ENCODE assay signal across 8 cellular contexts in the genomic region with DNA sequence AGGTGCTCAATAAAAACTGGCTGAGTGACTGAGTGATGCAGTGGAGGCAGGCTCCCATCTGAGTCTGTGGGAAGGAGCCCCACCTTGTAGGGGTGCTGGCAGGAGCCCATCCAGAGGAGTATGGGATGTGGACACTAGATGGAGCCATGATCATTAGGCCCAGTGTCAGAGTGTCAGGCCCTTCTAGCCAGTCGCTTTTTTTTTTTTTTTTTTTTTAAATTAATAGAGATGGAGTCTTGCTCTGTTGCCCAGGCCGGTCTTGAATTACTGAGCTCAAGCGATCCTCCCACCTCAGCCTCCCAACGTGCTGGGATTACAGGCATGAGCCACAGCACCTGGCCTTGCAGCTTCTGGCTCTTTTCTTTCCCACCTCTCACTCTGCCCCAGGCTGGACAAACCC. TPM values are rescaled to one million over a fixed set of nuclear protein-coding genes. Genes with fewer than 3 reads are reported as not detected.
A peak's percentile ranks its signal among the peaks of the same experiment; 100 is the strongest.
DNase-seq lines count a peak whose midpoint lies in the region; ATAC-seq, FAIRE-seq and TF ChIP-seq lines count a peak whose summit lies in the region.

No MANE protein-coding gene starts in this region.

- peaks cover 23% of the 10 kb centered on the region for H3K4me1 ChIP-seq in endothelial cell of umbilical vein (ENCODE audit: control insufficient read depth, extremely low read depth, insufficient read depth, low read length)
- H3K4me1 ChIP-seq in mucosa of descending colon (ENCODE audit: low read depth) = peaks cover 4% of the 10 kb centered on the region
- H3K4me1 ChIP-seq in tibial artery = peaks cover 0 to 31% (median 15%) of the 10 kb centered on the region in 4 donors

- H2AFZ ChIP-seq in endothelial cell of umbilical vein (ENCODE audit: low read depth, low read length) = no peak overlapping the region

- no peaks in the 10 kb centered on the region for H3K27me3 ChIP-seq in endothelial cell of umbilical vein (ENCODE audit: control insufficient read depth in 2 of 2, insufficient read depth in 2 of 2, low read length in 2 of 2)
- no peaks in the 10 kb centered on the region for H3K27me3 ChIP-seq in tibial artery

- dilution Hi-C loops in endothelial cell of umbilical vein (cut with MboI; ENCODE audit: extremely low pct_ligation_motif_present, low sequenced_read_pairs) = no loop called here

- BruUV-seq in endothelial cell of umbilical vein (replicated peaks; lab: Mats Ljungman, UMichigan) = no TSS peak

- peak in 11 of 14 donors; percentile 6 to 62 (median 43) for DNase-seq in C1 segment of cervical spinal cord (lab: John Stamatoyannopoulos, UW)
- peak; percentile 10 for DNase-seq in NCI-H82 treated with DMSO at 0.1 percent for 48 hours (lab: John Stamatoyannopoulos, UW; ENCODE audit: unreplicated experiment)
- peak; percentile 66 for DNase-seq in activated CD8-positive, alpha-beta memory T cell treated with anti-CD3 and anti-CD28 coated beads for 24 hours
- peak; percentile 82 for DNase-seq in endothelial cell of umbilical vein (ENCODE audit: low read depth, low spot score)
- DNase-seq in mucosa of descending colon = peak in 2 of 3 donors; percentile 68 to 87
- DNase-seq in tibial artery = peak; percentile 78 to 87

- H3K4me2 ChIP-seq in endothelial cell of umbilical vein (ENCODE audit: insufficient read depth, low read length) = no peak overlapping the region

- H3K4me3 ChIP-seq in endothelial cell of umbilical vein (replicated peaks in 1 of 3; ENCODE audit: insufficient read depth in 1 of 3, low read depth in 1 of 3, low read length in 3 of 3) (no peak overlapping the region), mucosa of descending colon (no peak overlapping the region), tibial artery (no peak overlapping the region)

- H3K27ac ChIP-seq in endothelial cell of umbilical vein (ENCODE audit: insufficient read depth, low read depth, low read length) (no peak overlapping the region), tibial artery (peak overlapping the region in 1 of 2 donors; percentile 67)

- intact Hi-C loops in endothelial cell of umbilical vein (cut with micrococcal nuclease) (loop anchor here (1.0 to 2.0 kb wide), 7 partner anchors 24 to 715 kb away; partner anchors contain the start of genes PLBD2 and TPCN1), mucosa of descending colon (cut with DNase I, micrococcal nuclease) (no loop called here), tibial artery (cut with DNase I; ENCODE audit: low total_unique reads) (loop anchor here (5.0 to 10.0 kb wide), 2 partner anchors 138 to 160 kb away; partner anchors contain the start of genes PLBD2 and SLC8B1)

- H3K79me2 ChIP-seq in endothelial cell of umbilical vein (ENCODE audit: control insufficient read depth, insufficient read depth, low read length) = no peaks in the 10 kb centered on the region

- no peaks in the 10 kb centered on the region for H3K9me1 ChIP-seq in endothelial cell of umbilical vein (replicated peaks; ENCODE audit: control insufficient read depth, extremely low read depth, insufficient read depth, low read length)

- FAIRE-seq in endothelial cell of umbilical vein (lab: Jason Lieb, UNC) = peak; percentile 80

- CTCF ChIA-PET in endothelial cell of umbilical vein (lab: Charles Lee) = interaction anchor here (0.6 to 2.6 kb wide), 21 partner anchors 9 to 265 kb away, joined by 3 to 10 read pairs (median 4); partner anchors contain the start of genes RITA1 and SDSL

- POLR2A ChIA-PET in endothelial cell of umbilical vein (lab: Charles Lee) = interaction anchor here (0.6 to 0.7 kb wide), 2 partner anchors 89 to 227 kb away, joined by 3 to 7 read pairs; no protein-coding TSS in a partner anchor

- ATAC-seq in GM19035 (IDR thresholded peaks at IDR 0.05; ENCODE audit: unreplicated experiment) = peak; percentile 74
- peak; percentile 87 for ATAC-seq in HG03521 (IDR thresholded peaks at IDR 0.05; ENCODE audit: unreplicated experiment)
- peak; percentile 87 for ATAC-seq in mucosa of descending colon

- H3K9me3 ChIP-seq in endothelial cell of umbilical vein (replicated peaks; ENCODE audit: control insufficient read depth, insufficient read depth, low read length) = no peaks in the 10 kb centered on the region
- no peaks in the 10 kb centered on the region for H3K9me3 ChIP-seq in mucosa of descending colon
- H3K9me3 ChIP-seq in tibial artery = no peaks in the 10 kb centered on the region

- TF ChIP-seq CTCF in endothelial cell of umbilical vein (IDR thresholded peaks at IDR 0.05; ENCODE audit: extremely low read depth in 1 of 2, insufficient read depth in 1 of 2, low read depth in 1 of 2, low read length in 2 of 2) = peak; percentile 63 to 81
- no peak for TF ChIP-seq CTCF in mucosa of descending colon (IDR thresholded peaks at IDR 0.05)
- peak; percentile 55 to 58 for TF ChIP-seq CTCF in tibial artery (IDR thresholded peaks at IDR 0.05)

- no peaks in the 10 kb centered on the region for H4K20me1 ChIP-seq in endothelial cell of umbilical vein (replicated peaks; ENCODE audit: control insufficient read depth, extremely low read depth, insufficient read depth, low read length)

- H3K36me3 ChIP-seq in endothelial cell of umbilical vein (ENCODE audit: control insufficient read depth in 2 of 2, extremely low read depth in 1 of 2, insufficient read depth in 2 of 2, low read length in 2 of 2) (peaks cover 0 to 1% of the 10 kb centered on the region in 2 experiments), mucosa of descending colon (ENCODE audit: low read depth) (no peaks in the 10 kb centered on the region), tibial artery (peaks cover 0 to 8% (median under 1%) of the 10 kb centered on the region in 3 donors)

- H3K9ac ChIP-seq in endothelial cell of umbilical vein (replicated peaks; ENCODE audit: extremely low read depth, insufficient read depth, low read length) = no peak overlapping the region

- TF ChIP-seq POLR2A in endothelial cell of umbilical vein (IDR thresholded peaks at IDR 0.05; ENCODE audit: low read depth, low read length) = no peak

TF ChIP-seq in endothelial cell of umbilical vein, 7 proteins besides CTCF, POLR2A, EP300 and RAD21:
- TF ChIP-seq POLR2AphosphoS5 (IDR thresholded peaks at IDR 0.05; ENCODE audit: insufficient read depth, low read depth, low read length) (no peak), GATA2 (IDR thresholded peaks at IDR 0.05; ENCODE audit: insufficient read depth, insufficient read length, low read depth, low read length) (no peak), EZH2 (IDR thresholded peaks at IDR 0.05; ENCODE audit: borderline replicate concordance, low read depth, low read length, severe bottlenecking) (no peak), MAX (IDR thresholded peaks at IDR 0.05; ENCODE audit: insufficient read depth, insufficient read length) (no peak), JUN (IDR thresholded peaks at IDR 0.05; ENCODE audit: borderline replicate concordance, insufficient read depth, insufficient read length, low read depth) (no peak), MYC (IDR thresholded peaks at IDR 0.05; ENCODE audit: low read depth, low read length) (no peak)

RNA-seq across cellular contexts. Expression of gene RITA1, which starts 11.5 kb away (rescaled TPM):
- total RNA-seq in endothelial cell of umbilical vein (20.4 and 20.7 TPM in 2 replicates), mucosa of descending colon (10 to 100 TPM; 13.0 to 17.0 (median 14.9) TPM)
- polyA plus RNA-seq in endothelial cell of umbilical vein = 21.1 and 21.3 TPM in 2 replicates
- polyA plus RNA-seq in endothelial cell of umbilical vein (2011; cell fraction: cytosol; rRNA removed) = 12.9 and 16.2 TPM in 2 replicates
- polyA plus RNA-seq in endothelial cell of umbilical vein (2011; cell fraction: nucleus; rRNA removed) = 6.4 and 7.6 TPM in 2 replicates
- 16.4 and 17.8 TPM in 2 replicates for polyA plus RNA-seq in endothelial cell of umbilical vein (2012)
- 7.9 and 8.3 TPM in 2 replicates for polyA minus RNA-seq in endothelial cell of umbilical vein
- 22.8 TPM for polyA minus RNA-seq in endothelial cell of umbilical vein (2011; cell fraction: cytosol; rRNA and poly(A)+ RNA removed)
- 4.5 and 8.0 TPM in 2 replicates for polyA minus RNA-seq in endothelial cell of umbilical vein (2011; cell fraction: nucleus; rRNA and poly(A)+ RNA removed)

RNA-seq across cellular contexts. Expression of gene DDX54, which starts 11.7 kb away (rescaled TPM):
- total RNA-seq in endothelial cell of umbilical vein (76.4 and 90.0 TPM in 2 replicates), mucosa of descending colon (10 to 100 TPM; 46.4 to 60.6 (median 53.2) TPM)
- 41.9 and 54.1 TPM in 2 replicates for polyA plus RNA-seq in endothelial cell of umbilical vein
- polyA plus RNA-seq in endothelial cell of umbilical vein (2011; cell fraction: cytosol; rRNA removed) = 60.6 and 60.8 TPM in 2 replicates
- 70.0 and 79.9 TPM in 2 replicates for polyA plus RNA-seq in endothelial cell of umbilical vein (2011; cell fraction: nucleus; rRNA removed)
- 34.6 and 38.7 TPM in 2 replicates for polyA plus RNA-seq in endothelial cell of umbilical vein (2012)
- polyA minus RNA-seq in endothelial cell of umbilical vein = 26.9 and 43.8 TPM in 2 replicates
- polyA minus RNA-seq in endothelial cell of umbilical vein (2011; cell fraction: cytosol; rRNA and poly(A)+ RNA removed) = 41.9 TPM
- 36.6 and 38.9 TPM in 2 replicates for polyA minus RNA-seq in endothelial cell of umbilical vein (2011; cell fraction: nucleus; rRNA and poly(A)+ RNA removed)

RNA-seq across cellular contexts. Expression of gene TPCN1, which starts 24.3 kb away (rescaled TPM):
- total RNA-seq in endothelial cell of umbilical vein (17.9 and 28.3 TPM in 2 replicates), mucosa of descending colon (100 to 1,000 TPM in 1 of 3 donors, 10 to 100 TPM in 2; 89.9 to 133 (median 91.3) TPM)
- 18.7 and 19.5 TPM in 2 replicates for polyA plus RNA-seq in endothelial cell of umbilical vein
- 11.0 and 12.8 TPM in 2 replicates for polyA plus RNA-seq in endothelial cell of umbilical vein (2011; cell fraction: cytosol; rRNA removed)
- 69.3 and 74.3 TPM in 2 replicates for polyA plus RNA-seq in endothelial cell of umbilical vein (2011; cell fraction: nucleus; rRNA removed)
- 15.9 and 22.7 TPM in 2 replicates for polyA plus RNA-seq in endothelial cell of umbilical vein (2012)
- 35.2 and 36.9 TPM in 2 replicates for polyA minus RNA-seq in endothelial cell of umbilical vein
- 18.6 TPM for polyA minus RNA-seq in endothelial cell of umbilical vein (2011; cell fraction: cytosol; rRNA and poly(A)+ RNA removed)
- 34.9 and 40.1 TPM in 2 replicates for polyA minus RNA-seq in endothelial cell of umbilical vein (2011; cell fraction: nucleus; rRNA and poly(A)+ RNA removed)

RNA-seq across cellular contexts. Expression of gene CFAP73, which starts 47.5 kb away (rescaled TPM):
- total RNA-seq in endothelial cell of umbilical vein = not detected in 2 replicates
- not detected in 2 replicates for polyA plus RNA-seq in endothelial cell of umbilical vein
- not detected in 2 replicates for polyA plus RNA-seq in endothelial cell of umbilical vein (2011; cell fraction: cytosol; rRNA removed)
- polyA plus RNA-seq in endothelial cell of umbilical vein (2011; cell fraction: nucleus; rRNA removed) = not detected in 2 replicates
- 0.12 and 0.15 TPM in 2 replicates for polyA plus RNA-seq in endothelial cell of umbilical vein (2012)
- not detected in 2 replicates for polyA minus RNA-seq in endothelial cell of umbilical vein
- polyA minus RNA-seq in endothelial cell of umbilical vein (2011; cell fraction: cytosol; rRNA and poly(A)+ RNA removed) = 1.0 TPM
- polyA minus RNA-seq in endothelial cell of umbilical vein (2011; cell fraction: nucleus; rRNA and poly(A)+ RNA removed) = not detected in 2 replicates
- under 1 TPM in 1 of 3 donors, not detected in 2; 0.34 TPM for total RNA-seq in mucosa of descending colon

Comparison
In these comparisons a context has a peak if more than half of its experiments do, and no peak if none do; other contexts are left out.
1. DNase-seq: peak in every context shown above with its lines; median percentile 82 in tibial artery; 82 in endothelial cell of umbilical vein; 78 in mucosa of descending colon; 66 in activated CD8-positive, alpha-beta memory T cell treated with anti-CD3 and anti-CD28 coated beads for 24 hours; 43 in C1 segment of cervical spinal cord; 10 in NCI-H82 treated with DMSO at 0.1 percent for 48 hours.
2. intact Hi-C loops: an anchor here in endothelial cell of umbilical vein (1.0 to 2.0 kb wide) and tibial artery (5.0 to 10.0 kb wide); none called in mucosa of descending colon.